15 cellular contexts compared by ENCODE assay signal in genomic region chr16:56948234-56948633, GRCh38. TPM values are rescaled to one million over a fixed set of nuclear protein-coding genes. Genes with fewer than 3 reads are reported as not detected.
"Had no signal": no experiment of that assay in that cellular context is flagged by ENCODE, and none has a peak within 500 bp of the region (broad histone marks: within the 10 kb centered on the region; RNA-seq: fewer than 3 reads in every experiment).

No MANE protein-coding gene starts in this region.

- H3K9me3 Mint-ChIP-seq: activated naive CD4-positive, alpha-beta T cell treated with anti-CD3 and anti-CD28 coated beads for 36 hours; neural progenitor cell had no signal

- H3K4me2 ChIP-seq: neural progenitor cell had no signal

- H3K27ac Mint-ChIP-seq: activated CD8-positive, alpha-beta T cell treated with anti-CD3 and anti-CD28 coated beads, Interleukin-2, amount 10 ng/mL, durations not matched to agents 7 days and 5 days; activated naive CD4-positive, alpha-beta T cell treated with anti-CD3 and anti-CD28 coated beads for 36 hours; neural progenitor cell had no signal

- H3K9ac ChIP-seq: neural progenitor cell had no signal

- H3K36me3 ChIP-seq: neural progenitor cell, ovary had no signal

- ATAC-seq: activated CD8-positive, alpha-beta T cell treated with anti-CD3 and anti-CD28 coated beads, Interleukin-2, amount 10 ng/mL, durations not matched to agents 7 days and 5 days; esophagus mucosa; left lung had no signal

- H3K36me3 Mint-ChIP-seq: neural progenitor cell had no signal

- H3K27me3 ChIP-seq: adrenal gland, left lung, neural progenitor cell, ovary, right lobe of liver had no signal

- H3K27ac ChIP-seq: adrenal gland, left lung, neural progenitor cell, ovary, right lobe of liver, thoracic aorta had no signal

- H3K4me3 ChIP-seq: adrenal gland, left lung, neural progenitor cell, ovary, right lobe of liver, thoracic aorta had no signal

- H3K4me1 ChIP-seq: neural progenitor cell had no signal

- H3K9me3 ChIP-seq: adrenal gland, left lung, ovary, right lobe of liver, thoracic aorta had no signal

- H3K4me3 Mint-ChIP-seq: activated CD8-positive, alpha-beta T cell treated with anti-CD3 and anti-CD28 coated beads, Interleukin-2, amount 10 ng/mL, durations not matched to agents 7 days and 5 days; activated naive CD4-positive, alpha-beta T cell treated with anti-CD3 and anti-CD28 coated beads for 36 hours; neural progenitor cell had no signal

- H2AFZ ChIP-seq: neural progenitor cell had no signal

- DNase-seq: activated CD4-positive, CD25-positive, alpha-beta regulatory T cell treated with anti-CD3 and anti-CD28 coated beads, Interleukin-2, amount 50 U/mL, for 72 hours; activated CD8-positive, alpha-beta memory T cell treated with anti-CD3 and anti-CD28 coated beads, Interleukin-2, amount 50 U/mL, for 4 hours; activated CD8-positive, alpha-beta T cell treated with anti-CD3 and anti-CD28 coated beads, Interleukin-2, amount 10 ng/mL, durations not matched to agents 7 days and 5 days; activated naive CD4-positive, alpha-beta T cell treated with anti-CD3 and anti-CD28 coated beads for 36 hours; adrenal gland; hippocampal formation; kidney; left lung; mammary epithelial cell; right lobe of liver had no signal

RNA-seq across cellular contexts. Expression of gene CETP, which starts 13.5 kb away (rescaled TPM):
- total RNA-seq: activated CD8-positive, alpha-beta T cell treated with anti-CD3 and anti-CD28 coated beads, Interleukin-2, amount 10 ng/mL, durations not matched to agents 7 days and 5 days; activated naive CD4-positive, alpha-beta T cell treated with anti-CD3 and anti-CD28 coated beads for 36 hours; cardiac septum; esophagus mucosa; mammary epithelial cell; thoracic aorta had no signal
- polyA plus RNA-seq: mammary epithelial cell had no signal
